In the genomic region with DNA sequence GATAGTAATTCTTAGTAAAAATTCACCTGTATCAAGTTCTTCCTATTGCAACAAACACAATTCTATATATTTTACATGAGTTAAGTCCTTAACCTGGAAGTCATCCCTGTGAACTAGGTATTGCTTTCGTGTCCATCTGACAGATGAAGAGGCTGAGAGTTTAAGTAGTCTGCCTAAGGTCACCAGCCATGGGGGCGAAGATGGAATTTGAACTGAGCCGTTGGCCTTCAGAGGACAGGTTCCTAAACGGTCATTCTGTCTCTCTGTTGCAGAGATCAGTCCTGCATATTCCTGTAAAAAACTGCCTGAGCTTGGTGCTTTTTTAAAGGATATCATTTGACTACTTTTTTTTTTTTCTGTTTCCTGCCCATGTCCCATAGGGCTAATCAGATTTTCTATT, we compare ENCODE assay signal across 27 cellular contexts. TPM values are rescaled to one million over a fixed set of nuclear protein-coding genes. Genes with fewer than 3 reads are reported as not detected.
DNase-seq lines count a peak whose midpoint lies in the region; ATAC-seq and TF ChIP-seq lines count a peak whose summit lies in the region.
"Had no signal": no experiment of that assay in that cellular context is flagged by ENCODE, and none has a peak within 500 bp of the region (broad histone marks: within the 10 kb centered on the region; RNA-seq: fewer than 3 reads in every experiment).

No MANE protein-coding gene starts in this region.

- TF ChIP-seq CTCF in smooth muscle cell (IDR thresholded peaks at IDR 0.05; ENCODE audit: borderline replicate concordance, insufficient read depth, poor library complexity, severe bottlenecking): no peak
- no peak for TF ChIP-seq CTCF in ascending aorta (IDR thresholded peaks at IDR 0.05)

- no peak overlapping the region for H2AFZ ChIP-seq in smooth muscle cell (ENCODE audit: low read depth)
- H2AFZ ChIP-seq: GM23248, PC-9 had no signal

- peak overlapping the region; percentile 17 for H3K27ac ChIP-seq in muscle layer of colon (ENCODE audit: low read depth, low read length)
- H3K27ac ChIP-seq in smooth muscle cell (ENCODE audit: low read depth): peak overlapping the region; percentile 98
- peak overlapping the region in 1 of 2 donors; percentile 99 for H3K27ac ChIP-seq in ascending aorta
- H3K27ac ChIP-seq: 22Rv1; BLaER1 treated with 17β-estradiol and CSF1 and Interleukin-3, amounts not matched to agents 10 nM and 100 nM; GM23248; HL-60; PC-9; RWPE1; SJCRH30 had no signal

- CTCF ChIA-PET in activated CD8-positive, alpha-beta memory T cell treated with anti-CD3 and anti-CD28 coated beads, Interleukin-2, amount 10 ng/mL, durations not matched to agents 7 days and 5 days (lab: Charles Lee): interaction anchor here (1.6 kb wide), 1 partner anchor 41 kb away, joined by 3 read pairs; no protein-coding TSS in a partner anchor

- H3K27me3 ChIP-seq in muscle layer of colon (ENCODE audit: control insufficient read depth in 1 of 2, insufficient read depth in 2 of 2, low read length in 2 of 2): no peaks in the 10 kb centered on the region
- H3K27me3 ChIP-seq in smooth muscle cell (ENCODE audit: low read depth): no peaks in the 10 kb centered on the region
- H3K27me3 ChIP-seq in ascending aorta: no peaks in the 10 kb centered on the region
- H3K27me3 ChIP-seq: BLaER1 treated with 17β-estradiol and CSF1 and Interleukin-3, amounts not matched to agents 10 nM and 100 nM; SJCRH30 had no signal

- peaks cover 20% of the 10 kb centered on the region for H3K79me2 ChIP-seq in smooth muscle cell (ENCODE audit: low read depth)

- H3K9me3 ChIP-seq in T-helper 17 cell (ENCODE audit: control insufficient read depth, low read length, poor library complexity, severe bottlenecking): no peaks in the 10 kb centered on the region
- H3K9me3 ChIP-seq in muscle layer of colon (ENCODE audit: low read length): no peaks in the 10 kb centered on the region
- H3K9me3 ChIP-seq in smooth muscle cell (replicated peaks; ENCODE audit: low read depth): no peaks in the 10 kb centered on the region
- no peaks in the 10 kb centered on the region for H3K9me3 ChIP-seq in ascending aorta

- no peak overlapping the region for H3K27ac Mint-ChIP-seq in activated CD8-positive, alpha-beta memory T cell treated with anti-CD3 and anti-CD28 coated beads, Interleukin-2, amount 10 ng/mL, durations not matched to agents 7 days and 5 days
- peak overlapping the region; percentile 72 for H3K27ac Mint-ChIP-seq in T-helper 17 cell
- no peak overlapping the region for H3K27ac Mint-ChIP-seq in activated naive CD8-positive, alpha-beta T cell treated with anti-CD3 and anti-CD28 coated beads for 36 hours
- H3K27ac Mint-ChIP-seq: H9, HFFc6 had no signal

- H3K36me3 Mint-ChIP-seq in activated CD8-positive, alpha-beta memory T cell treated with anti-CD3 and anti-CD28 coated beads, Interleukin-2, amount 10 ng/mL, durations not matched to agents 7 days and 5 days: no peaks in the 10 kb centered on the region
- no peaks in the 10 kb centered on the region for H3K36me3 Mint-ChIP-seq in T-helper 17 cell (ENCODE audit: low read depth)
- H3K36me3 Mint-ChIP-seq in activated naive CD8-positive, alpha-beta T cell treated with anti-CD3 and anti-CD28 coated beads for 36 hours: no peaks in the 10 kb centered on the region
- H3K36me3 Mint-ChIP-seq: CD4-positive, alpha-beta memory T cell had no signal

- no peak overlapping the region for H3K4me2 ChIP-seq in smooth muscle cell
- H3K4me2 ChIP-seq: BLaER1 treated with 17β-estradiol and CSF1 and Interleukin-3, amounts not matched to agents 10 nM and 100 nM; PC-9 had no signal

- peaks cover 5% of the 10 kb centered on the region for H3K27me3 Mint-ChIP-seq in activated CD8-positive, alpha-beta memory T cell treated with anti-CD3 and anti-CD28 coated beads, Interleukin-2, amount 10 ng/mL, durations not matched to agents 7 days and 5 days
- no peaks in the 10 kb centered on the region for H3K27me3 Mint-ChIP-seq in T-helper 17 cell
- peaks cover 5% of the 10 kb centered on the region for H3K27me3 Mint-ChIP-seq in activated naive CD8-positive, alpha-beta T cell treated with anti-CD3 and anti-CD28 coated beads for 36 hours
- H3K27me3 Mint-ChIP-seq: CD4-positive, alpha-beta memory T cell had no signal

- no peak for ATAC-seq in activated CD8-positive, alpha-beta memory T cell treated with anti-CD3 and anti-CD28 coated beads, Interleukin-2, amount 10 ng/mL, durations not matched to agents 7 days and 5 days
- no peak for ATAC-seq in T-helper 17 cell
- ATAC-seq: GM12878 had no signal

- peaks cover 63% of the 10 kb centered on the region for H3K4me1 ChIP-seq in muscle layer of colon (ENCODE audit: insufficient read depth, low read length)
- peaks cover 32% of the 10 kb centered on the region for H3K4me1 ChIP-seq in smooth muscle cell (ENCODE audit: low read depth)
- H3K4me1 ChIP-seq in ascending aorta: peaks cover 21 to 32% of the 10 kb centered on the region in 2 donors

- H3K4me3 Mint-ChIP-seq in activated CD8-positive, alpha-beta memory T cell treated with anti-CD3 and anti-CD28 coated beads, Interleukin-2, amount 10 ng/mL, durations not matched to agents 7 days and 5 days: no peak overlapping the region
- H3K4me3 Mint-ChIP-seq in T-helper 17 cell: no peak overlapping the region
- H3K4me3 Mint-ChIP-seq in activated naive CD8-positive, alpha-beta T cell treated with anti-CD3 and anti-CD28 coated beads for 36 hours: no peak overlapping the region
- H3K4me3 Mint-ChIP-seq: CD4-positive, alpha-beta memory T cell; H9; HFFc6 had no signal

- no peaks in the 10 kb centered on the region for H3K9me3 Mint-ChIP-seq in activated CD8-positive, alpha-beta memory T cell treated with anti-CD3 and anti-CD28 coated beads, Interleukin-2, amount 10 ng/mL, durations not matched to agents 7 days and 5 days (ENCODE audit: low read depth)
- no peaks in the 10 kb centered on the region for H3K9me3 Mint-ChIP-seq in activated naive CD8-positive, alpha-beta T cell treated with anti-CD3 and anti-CD28 coated beads for 36 hours
- H3K9me3 Mint-ChIP-seq: CD4-positive, alpha-beta memory T cell; H9 had no signal

- DNase-seq in activated CD8-positive, alpha-beta memory T cell treated with anti-CD3 and anti-CD28 coated beads, Interleukin-2, amount 50 U/mL, for 48 hours: peak; percentile 15
- DNase-seq in activated CD8-positive, alpha-beta memory T cell treated with anti-CD3 and anti-CD28 coated beads, Interleukin-2, amount 10 ng/mL, durations not matched to agents 7 days and 5 days: no peak
- DNase-seq in T-helper 17 cell (no peak), smooth muscle cell (lab: John Stamatoyannopoulos, UW; ENCODE audit: unreplicated experiment) (no peak), NCI-H1105 (lab: John Stamatoyannopoulos, UW) (no peak), ascending aorta (ENCODE audit: low spot score in 2 of 2) (no peak)
- DNase-seq in activated naive CD8-positive, alpha-beta T cell treated with anti-CD3 and anti-CD28 coated beads for 36 hours: no peak
- DNase-seq: CD4-positive, alpha-beta memory T cell; DND-41; GM23248; H9; HFFc6; KG1; NCI-H1092; NCI-H1436 treated with DMSO at 0.1 percent for 48 hours; NCI-H1930; NCI-H226; NCI-H510A treated with DMSO at 0.1 percent for 48 hours; NCI-H748 treated with DMSO at 0.1 percent for 48 hours; PC-9; SJCRH30 had no signal

- peaks cover 31% of the 10 kb centered on the region for H3F3A ChIP-seq in smooth muscle cell (ENCODE audit: low read depth)

- H3K36me3 ChIP-seq in muscle layer of colon (ENCODE audit: insufficient read depth, low read length) (no peaks in the 10 kb centered on the region), smooth muscle cell (ENCODE audit: low read depth) (no peaks in the 10 kb centered on the region), ascending aorta (no peaks in the 10 kb centered on the region)
- H3K36me3 ChIP-seq: BLaER1 treated with 17β-estradiol and CSF1 and Interleukin-3, amounts not matched to agents 10 nM and 100 nM had no signal

- H3K4me1 Mint-ChIP-seq in activated CD8-positive, alpha-beta memory T cell treated with anti-CD3 and anti-CD28 coated beads, Interleukin-2, amount 10 ng/mL, durations not matched to agents 7 days and 5 days: peaks cover 6% of the 10 kb centered on the region
- peaks cover 12% of the 10 kb centered on the region for H3K4me1 Mint-ChIP-seq in T-helper 17 cell
- peaks cover 4% of the 10 kb centered on the region for H3K4me1 Mint-ChIP-seq in activated naive CD8-positive, alpha-beta T cell treated with anti-CD3 and anti-CD28 coated beads for 36 hours

- H3K4me3 ChIP-seq in muscle layer of colon (ENCODE audit: low read depth in 1 of 2, low read length in 2 of 2): no peak overlapping the region
- no peak overlapping the region for H3K4me3 ChIP-seq in smooth muscle cell
- H3K4me3 ChIP-seq in ascending aorta: no peak overlapping the region
- H3K4me3 ChIP-seq: BLaER1 treated with 17β-estradiol and CSF1 and Interleukin-3, amounts not matched to agents 10 nM and 100 nM; GM12878; GM23248; PC-9; SJCRH30 had no signal

- WGBS in smooth muscle cell (ENCODE audit: low lambda C conversion rate): 89% methylated on average over 4 of the region's 4 CpGs

- no peaks in the 10 kb centered on the region for H4K20me1 ChIP-seq in smooth muscle cell (ENCODE audit: low read depth)
- H4K20me1 ChIP-seq: BLaER1 treated with 17β-estradiol and CSF1 and Interleukin-3, amounts not matched to agents 10 nM and 100 nM had no signal

- intact Hi-C loops in ascending aorta (cut with DNase I): no loop called here

- H3K9ac ChIP-seq in muscle layer of colon (ENCODE audit: low read length) (no peak overlapping the region), smooth muscle cell (ENCODE audit: low read depth) (no peak overlapping the region)
- H3K9ac ChIP-seq: BLaER1 treated with 17β-estradiol and CSF1 and Interleukin-3, amounts not matched to agents 10 nM and 100 nM; GM23248 had no signal

RNA-seq across cellular contexts. Expression of a gene that starts 10.2 kb away (rescaled TPM):
- total RNA-seq in activated CD8-positive, alpha-beta memory T cell treated with anti-CD3 and anti-CD28 coated beads, Interleukin-2, amount 10 ng/mL, durations not matched to agents 7 days and 5 days: 10 to 100 TPM; 16.4 to 19.5 TPM
- total RNA-seq in T-helper 17 cell (10 to 100 TPM; 48.5 to 66.4 TPM), smooth muscle cell (32.1 and 58.3 TPM in 2 replicates), ascending aorta (39.4 TPM)
- polyA plus RNA-seq in smooth muscle cell: 69.6 and 70.0 TPM in 2 replicates
- total RNA-seq in activated naive CD8-positive, alpha-beta T cell treated with anti-CD3 and anti-CD28 coated beads for 36 hours: 10 to 100 TPM; 11.6 to 13.3 TPM
